Comparison of ENCODE assay signal across 8 cellular contexts in the genomic region with DNA sequence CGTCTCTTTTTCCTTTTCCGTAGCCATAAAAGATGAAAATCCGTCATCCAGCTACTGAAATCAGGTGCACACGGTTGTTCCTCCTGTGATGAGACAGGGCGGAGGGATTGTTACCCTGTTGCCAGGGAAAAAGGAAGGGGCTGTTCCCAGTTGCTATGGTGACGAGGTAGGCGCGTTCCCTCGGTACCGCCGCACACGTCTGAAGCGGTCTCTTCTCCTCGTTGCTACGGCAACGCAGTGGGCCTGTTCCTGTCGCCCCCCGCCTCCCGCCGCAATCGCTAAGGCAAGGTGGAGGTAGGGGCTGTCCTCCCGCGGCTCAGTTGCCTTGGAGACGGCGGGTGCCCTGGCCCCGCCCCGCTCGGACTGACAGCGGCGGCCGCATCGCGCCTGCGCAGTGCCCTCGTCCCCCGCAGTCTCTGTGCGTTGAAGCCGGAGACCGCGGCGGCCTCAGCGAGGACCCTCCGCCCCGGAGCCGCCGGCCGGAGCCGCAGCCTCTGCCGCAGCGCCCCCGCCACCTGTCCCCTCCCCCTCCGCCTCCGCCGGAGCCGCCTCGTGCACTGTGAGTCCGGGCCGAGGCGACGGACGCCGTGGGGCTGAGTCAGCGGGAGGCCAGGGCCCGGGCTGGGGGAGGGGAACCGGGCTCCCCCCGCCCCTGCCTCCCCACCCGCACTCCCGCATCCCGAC. TPM values are rescaled to one million over a fixed set of nuclear protein-coding genes. Genes with fewer than 3 reads are reported as not detected.
DNase-seq lines count a peak whose midpoint lies in the region; ATAC-seq lines count a peak whose summit lies in the region.

A gene (plus strand): TSS at position 394 of the 684 bp plus-strand sequence. CDS start 51,582 bp downstream, outside the sequence.

- DNase-seq in A172 (ENCODE audit: low spot score) (peak; percentile 72), NCI-H526 (lab: John Stamatoyannopoulos, UW) (peak; percentile 77 to 90), left kidney (ENCODE audit: low read depth, low spot score) (peak; percentile 98)
- DNase-seq in activated CD4-positive, alpha-beta T cell treated with anti-CD3 and anti-CD28 coated beads, Interleukin-2, amount 50 U/mL, for 4 hours, result peak; percentile 64 to 67
- peak; percentile 75 for DNase-seq in stimulated activated CD4-positive, alpha-beta T cell treated with anti-CD3 and anti-CD28 coated beads, Interleukin-1b, Interleukin-23, amount 100 ng/mL, for 48 hours

- no peaks in the 10 kb centered on the region for H3K9me3 Mint-ChIP-seq in dendritic cell treated with granulocyte-macrophage colony-stimulating factor and Interleukin-4, amounts not matched to agents 40 ng/mL and 50 ng/mL, for 4 days

- H3K27me3 Mint-ChIP-seq in dendritic cell treated with granulocyte-macrophage colony-stimulating factor and Interleukin-4, amounts not matched to agents 40 ng/mL and 50 ng/mL, for 4 days, result peaks cover 28% of the 10 kb centered on the region

- H3K4me3 Mint-ChIP-seq in dendritic cell treated with granulocyte-macrophage colony-stimulating factor and Interleukin-4, amounts not matched to agents 40 ng/mL and 50 ng/mL, for 4 days, result peak within 1 kb of the TSS; percentile 79

- intact Hi-C loops in dendritic cell treated with granulocyte-macrophage colony-stimulating factor and Interleukin-4, amounts not matched to agents 40 ng/mL and 50 ng/mL, for 4 days (cut with micrococcal nuclease), result no loop called here

- peaks cover 28% of the 10 kb centered on the region for H3K4me1 Mint-ChIP-seq in dendritic cell treated with granulocyte-macrophage colony-stimulating factor and Interleukin-4, amounts not matched to agents 40 ng/mL and 50 ng/mL, for 4 days (ENCODE audit: low read depth)

- H3K36me3 Mint-ChIP-seq in dendritic cell treated with granulocyte-macrophage colony-stimulating factor and Interleukin-4, amounts not matched to agents 40 ng/mL and 50 ng/mL, for 4 days (ENCODE audit: low read depth), result no peaks in the 10 kb centered on the region

- peak within 1 kb of the TSS; percentile 23 for H3K27ac Mint-ChIP-seq in dendritic cell treated with granulocyte-macrophage colony-stimulating factor and Interleukin-4, amounts not matched to agents 40 ng/mL and 50 ng/mL, for 4 days

- peak; percentile 88 for ATAC-seq in GM19023 (IDR thresholded peaks at IDR 0.05; ENCODE audit: unreplicated experiment)
- ATAC-seq in HG03442 (IDR thresholded peaks at IDR 0.05; ENCODE audit: unreplicated experiment), result peak; percentile 90

RNA-seq across cellular contexts. Expression of the gene that starts here (rescaled TPM):
- total RNA-seq in A172 (2014; rRNA removed; shearing (Covaris generic)), result 7.1 and 9.7 TPM in 2 replicates

Comparison
In these comparisons a context has a peak if more than half of its experiments do, and no peak if none do; other contexts are left out.
1. Peak in every context shown above with its lines: DNase-seq and ATAC-seq.